14 cellular contexts compared by ENCODE assay signal in genomic region chr2:128531856-128532255, GRCh38.
DNase-seq lines count a peak whose midpoint lies in the region; ATAC-seq, FAIRE-seq and TF ChIP-seq lines count a peak whose summit lies in the region.
"Had no signal": no experiment of that assay in that cellular context is flagged by ENCODE, and none has a peak within 500 bp of the region (broad histone marks: within the 10 kb centered on the region; RNA-seq: fewer than 3 reads in every experiment).

No MANE protein-coding gene starts in this region.

- H2AFZ ChIP-seq in H1 (ENCODE audit: low read length): no peak overlapping the region

- no peak overlapping the region for H2BK15ac ChIP-seq in H1 (ENCODE audit: low read length)

- H3K4me1 ChIP-seq in H1 (replicated peaks in 1 of 4; ENCODE audit: control insufficient read depth in 3 of 4, insufficient read depth in 4 of 4, low read length in 3 of 4): peaks cover 0 to 3% (median under 1%) of the 10 kb centered on the region in 4 experiments; a peak in 3 of 7 replicates
- H3K4me1 ChIP-seq in colonic mucosa: no peaks in the 10 kb centered on the region

- no peaks in the 10 kb centered on the region for H3K36me3 Mint-ChIP-seq in progenitor cell of endocrine pancreas (ENCODE audit: insufficient read depth)
- no peaks in the 10 kb centered on the region for H3K36me3 Mint-ChIP-seq in stimulated activated memory B cell treated with anti-CD40 and anti-IgM and Interleukin-4, amounts not matched to agents 10 μg/mL and 1 μg/mL and 100 μg/mL, for 72 hours

- no peak overlapping the region for H3K23ac ChIP-seq in H1 (ENCODE audit: insufficient read length)

- H3K27me3 Mint-ChIP-seq in progenitor cell of endocrine pancreas: peaks cover 16% of the 10 kb centered on the region
- peaks cover 26% of the 10 kb centered on the region for H3K27me3 Mint-ChIP-seq in stimulated activated memory B cell treated with anti-CD40 and anti-IgM and Interleukin-4, amounts not matched to agents 10 μg/mL and 1 μg/mL and 100 μg/mL, for 72 hours

- no peak overlapping the region for H3K27ac ChIP-seq in H1 (ENCODE audit: low read depth, low read length)
- H3K27ac ChIP-seq in colonic mucosa: no peak overlapping the region

- H3K36me3 ChIP-seq in H1 (ENCODE audit: control insufficient read depth in 2 of 4, insufficient read depth in 4 of 4, low read length in 3 of 4) (no peaks in the 10 kb centered on the region), colonic mucosa (no peaks in the 10 kb centered on the region)

- H4K91ac ChIP-seq in H1 (replicated peaks; ENCODE audit: insufficient read length, low read length): no peak overlapping the region

- peaks cover 1% of the 10 kb centered on the region for H3K9me3 Mint-ChIP-seq in progenitor cell of endocrine pancreas (ENCODE audit: low read depth)
- no peaks in the 10 kb centered on the region for H3K9me3 Mint-ChIP-seq in stimulated activated memory B cell treated with anti-CD40 and anti-IgM and Interleukin-4, amounts not matched to agents 10 μg/mL and 1 μg/mL and 100 μg/mL, for 72 hours
- H3K9me3 Mint-ChIP-seq: activated T-cell treated with anti-CD3 and anti-CD28 coated beads, Interleukin-2, amount 50 U/mL, for 72 hours had no signal

- intact Hi-C loops in colonic mucosa (cut with DNase I): no loop called here

- TF ChIP-seq POLR2A in H1 (IDR thresholded peaks at IDR 0.05; ENCODE audit: control extremely low read depth in 1 of 2, low read depth in 2 of 2, low read length in 2 of 2): no peak

- H2BK5ac ChIP-seq in H1 (ENCODE audit: low read depth, low read length): no peak overlapping the region

- H3K23me2 ChIP-seq in H1 (ENCODE audit: low read depth, low read length): no peaks in the 10 kb centered on the region

- H2BK120ac ChIP-seq in H1 (replicated peaks; ENCODE audit: low read depth, low read length): no peak overlapping the region

- no peak overlapping the region for H3K4me3 Mint-ChIP-seq in progenitor cell of endocrine pancreas (ENCODE audit: low read depth)
- H3K4me3 Mint-ChIP-seq in stimulated activated memory B cell treated with anti-CD40 and anti-IgM and Interleukin-4, amounts not matched to agents 10 μg/mL and 1 μg/mL and 100 μg/mL, for 72 hours: no peak overlapping the region
- H3K4me3 Mint-ChIP-seq: activated T-cell treated with anti-CD3 and anti-CD28 coated beads, Interleukin-2, amount 50 U/mL, for 72 hours had no signal

- CTCF ChIA-PET in H1 (lab: Charles Lee; ENCODE audit: partially characterized antibody): interaction anchor here (0.8 to 1.3 kb wide), 2 partner anchors 21 to 62 kb away, joined by 3 to 6 read pairs; no protein-coding TSS in a partner anchor

- no peak overlapping the region for H3K56ac ChIP-seq in H1 (replicated peaks; ENCODE audit: insufficient read length, low read depth, low read length)

- H4K8ac ChIP-seq in H1 (ENCODE audit: extremely low read depth, insufficient read depth, low read length): no peak overlapping the region

- no peak overlapping the region for H3K14ac ChIP-seq in H1 (ENCODE audit: insufficient read length)

- no peak overlapping the region for H3K27ac Mint-ChIP-seq in progenitor cell of endocrine pancreas
- no peak overlapping the region for H3K27ac Mint-ChIP-seq in stimulated activated memory B cell treated with anti-CD40 and anti-IgM and Interleukin-4, amounts not matched to agents 10 μg/mL and 1 μg/mL and 100 μg/mL, for 72 hours
- H3K27ac Mint-ChIP-seq: activated T-cell treated with anti-CD3 and anti-CD28 coated beads, Interleukin-2, amount 50 U/mL, for 72 hours had no signal

- H3K79me2 ChIP-seq in H1 (ENCODE audit: control insufficient read depth in 1 of 2, insufficient read depth in 2 of 2, low read length in 2 of 2): no peaks in the 10 kb centered on the region

- H3K4me2 ChIP-seq in H1 (ENCODE audit: insufficient read depth in 1 of 2, low read depth in 2 of 2, low read length in 2 of 2): no peak overlapping the region

- H3K79me1 ChIP-seq in H1 (ENCODE audit: low read depth, low read length): no peaks in the 10 kb centered on the region

- H2AK5ac ChIP-seq in H1 (ENCODE audit: low read depth, low read length): no peak overlapping the region

- TF ChIP-seq EP300 in H1 (IDR thresholded peaks at IDR 0.05; ENCODE audit: borderline replicate concordance in 1 of 2, low read depth in 2 of 2, low read length in 2 of 2): no peak

- TF ChIP-seq RAD21 in H1 (IDR thresholded peaks at IDR 0.05 in 1 of 2, conservative IDR thresholded peaks at IDR 0.05 in 1 of 2; ENCODE audit: low read depth in 2 of 2, low read length in 2 of 2): peak; percentile 45 to 55; a peak in 3 of 4 replicates

- H3K9me3 ChIP-seq in H1 (ENCODE audit: insufficient read depth in 2 of 2, low read depth in 1 of 2, low read length in 1 of 2) (no peaks in the 10 kb centered on the region), colonic mucosa (no peaks in the 10 kb centered on the region)

- POLR2A ChIA-PET in H1 (lab: Charles Lee; ENCODE audit: partially characterized antibody): no interaction called here

- no peak overlapping the region for H2BK12ac ChIP-seq in H1 (ENCODE audit: low read depth, low read length)

- ATAC-seq in stimulated activated memory B cell treated with anti-CD40 and anti-IgM and Interleukin-4, amounts not matched to agents 10 μg/mL and 1 μg/mL and 100 μg/mL, for 72 hours: no peak
- no peak for ATAC-seq in GM18873 (IDR thresholded peaks at IDR 0.05; ENCODE audit: low FRiP score, unreplicated experiment)
- ATAC-seq: activated T-cell treated with anti-CD3 and anti-CD28 coated beads, Interleukin-2, amount 50 U/mL, for 72 hours; left cardiac atrium had no signal

- H3K27me3 ChIP-seq in H1 (replicated peaks in 1 of 4; ENCODE audit: control insufficient read depth in 3 of 4, extremely low read depth in 1 of 4, insufficient read depth in 3 of 4, low read length in 3 of 4) (peaks cover 0 to 3% (median 0%) of the 10 kb centered on the region in 4 experiments; a peak in 3 of 7 replicates), colonic mucosa (no peaks in the 10 kb centered on the region)

- peaks cover 36% of the 10 kb centered on the region for H3K4me1 Mint-ChIP-seq in progenitor cell of endocrine pancreas (ENCODE audit: low read depth)
- H3K4me1 Mint-ChIP-seq in stimulated activated memory B cell treated with anti-CD40 and anti-IgM and Interleukin-4, amounts not matched to agents 10 μg/mL and 1 μg/mL and 100 μg/mL, for 72 hours: peaks cover 6% of the 10 kb centered on the region

- FAIRE-seq in H1 (lab: Jason Lieb, UNC): no peak
- FAIRE-seq: frontal cortex had no signal

- H2BK20ac ChIP-seq in H1 (ENCODE audit: low read length): no peak overlapping the region

- no peak overlapping the region for H3K9ac ChIP-seq in H1 (replicated peaks in 1 of 4; ENCODE audit: extremely low read depth in 1 of 4, low read depth in 3 of 4, low read length in 3 of 4)
- no peak overlapping the region for H3K9ac ChIP-seq in colonic mucosa (ENCODE audit: low read depth in 2 of 2, low read length in 2 of 2)

- TF ChIP-seq CTCF in H1 (IDR thresholded peaks at IDR 0.05; ENCODE audit: control extremely low read depth in 1 of 3, insufficient read depth in 1 of 3, low read depth in 1 of 3, low read length in 3 of 3): peak in 2 of 3 experiments; percentile 22 to 54; a peak in 2 of 4 replicates
- TF ChIP-seq CTCF in progenitor cell of endocrine pancreas (IDR thresholded peaks at IDR 0.05; ENCODE audit: unreplicated experiment): peak; percentile 18
- TF ChIP-seq CTCF in colonic mucosa (IDR thresholded peaks at IDR 0.05): no peak

- H4K20me1 ChIP-seq in H1 (replicated peaks in 1 of 2; ENCODE audit: control insufficient read depth in 1 of 2, insufficient read depth in 2 of 2, low read length in 2 of 2): no peaks in the 10 kb centered on the region

- DNase-seq in NCI-H1694 (lab: John Stamatoyannopoulos, UW) (peak; percentile 20), NCI-H1694 treated with DMSO at 0.1 percent for 48 hours (lab: John Stamatoyannopoulos, UW) (no peak), NCI-H146 (lab: John Stamatoyannopoulos, UW) (peak; percentile 23), H1 (ENCODE audit: low read depth in 1 of 2, low spot score in 2 of 2) (no peak), progenitor cell of endocrine pancreas (ENCODE audit: low spot score, unreplicated experiment) (no peak), colonic mucosa (no peak)
- DNase-seq: activated T-cell treated with anti-CD3 and anti-CD28 coated beads, Interleukin-2, amount 50 U/mL, for 72 hours; caudate nucleus; DMS79; left cardiac atrium; stimulated activated naive CD4-positive, alpha-beta T cell treated with Interleukin-2 at 50 U/mL for 16 hours had no signal

- no peak overlapping the region for H4K5ac ChIP-seq in H1 (ENCODE audit: insufficient read length, low read depth, low read length)

- no peak overlapping the region for H3K4me3 ChIP-seq in H1 (ENCODE audit: extremely low read depth in 1 of 4, insufficient read depth in 2 of 4, low read depth in 3 of 4, low read length in 4 of 4)
- no peak overlapping the region for H3K4me3 ChIP-seq in colonic mucosa

- no peak overlapping the region for H3K4ac ChIP-seq in H1 (replicated peaks; ENCODE audit: insufficient read length, low read depth, low read length)

- no peak overlapping the region for H3K18ac ChIP-seq in H1 (ENCODE audit: extremely low read depth, low read length)

TF ChIP-seq in H1, 55 proteins besides CTCF, POLR2A, EP300 and RAD21:
- TF ChIP-seq POU5F1 (IDR thresholded peaks at IDR 0.05; ENCODE audit: low read depth, low read length) (no peak), TEAD4 (IDR thresholded peaks at IDR 0.05; ENCODE audit: low read depth, low read length) (no peak), JUND (IDR thresholded peaks at IDR 0.05; ENCODE audit: low read length) (no peak), SIRT6 (IDR thresholded peaks at IDR 0.05; ENCODE audit: low read length) (no peak), CEBPB (IDR thresholded peaks at IDR 0.05; ENCODE audit: low read depth, low read length) (no peak), YY1 (IDR thresholded peaks at IDR 0.05; ENCODE audit: low read depth, low read length) (no peak), EZH2 (IDR thresholded peaks at IDR 0.05; ENCODE audit: low read depth, low read length, severe bottlenecking) (no peak), CHD1 (IDR thresholded peaks at IDR 0.05; ENCODE audit: low read depth, low read length) (no peak), RFX5 (IDR thresholded peaks at IDR 0.05; ENCODE audit: borderline replicate concordance, low read depth, low read length) (no peak), RXRA (IDR thresholded peaks at IDR 0.05; ENCODE audit: insufficient read depth, low read depth, low read length) (no peak), RBBP5 (IDR thresholded peaks at IDR 0.05; ENCODE audit: borderline replicate concordance, low read depth, low read length) (no peak), PHF8 (conservative IDR thresholded peaks at IDR 0.05; ENCODE audit: low read depth, low read length) (no peak), RNF2 (IDR thresholded peaks at IDR 0.05; ENCODE audit: borderline replicate concordance, low read depth, low read length, missing control alignments, poor library complexity, severe bottlenecking) (no peak)

Comparison
In these comparisons a context has a peak if more than half of its experiments do, and no peak if none do; other contexts are left out.
1. DNase-seq: peak in NCI-H1694 (single experiment) and NCI-H146 (single experiment); none in NCI-H1694 treated with DMSO at 0.1 percent for 48 hours (single experiment), H1 (0 of 2), progenitor cell of endocrine pancreas (single experiment) and colonic mucosa (single experiment).